In the genomic region with DNA sequence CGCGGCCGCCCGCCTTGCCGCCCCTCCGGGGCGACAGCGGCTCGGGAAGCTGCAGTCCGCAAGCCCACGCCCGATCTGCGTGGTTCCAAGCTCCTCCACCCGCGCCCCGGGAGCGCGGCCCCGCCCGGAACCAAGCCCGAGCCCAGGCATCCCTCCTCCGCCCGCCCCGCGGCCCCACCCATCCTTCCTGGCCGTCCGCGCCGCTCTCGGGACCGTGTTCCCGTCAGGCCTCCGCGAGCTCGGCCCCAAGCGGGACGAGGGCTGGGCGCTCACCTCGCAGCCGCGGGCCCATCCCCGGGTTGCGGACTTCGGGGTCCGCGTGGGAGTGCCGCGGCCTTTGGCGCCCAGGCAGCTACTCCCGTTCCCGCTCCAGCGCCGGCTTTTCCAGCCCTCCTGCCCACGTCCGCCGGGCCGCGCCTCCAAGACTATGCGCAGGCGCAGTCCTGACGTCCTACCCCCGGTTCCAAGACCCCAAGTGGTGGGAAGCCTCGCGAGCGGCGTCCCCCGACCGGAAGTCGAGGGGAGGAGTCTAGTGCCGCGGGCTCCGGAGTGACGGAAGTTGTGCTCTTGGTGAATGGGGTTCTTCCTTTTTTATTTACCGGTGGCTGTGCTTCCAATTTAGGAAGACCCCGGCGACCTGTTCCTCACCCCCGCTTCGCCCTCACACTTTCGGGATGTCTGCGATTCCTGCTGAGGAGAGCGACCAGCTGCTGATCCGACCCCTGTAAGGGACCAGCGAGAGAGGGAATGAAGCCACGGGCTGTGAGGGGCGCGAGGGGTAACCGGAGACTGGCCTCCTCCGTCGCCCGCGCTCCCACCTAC, we compare ENCODE assay signal across 1 cellular context.
TF ChIP-seq lines count a peak whose summit lies in the region.

Gene CPSF3, plus strand, starts transcription at position 555 of the 822 bp plus-strand sequence. Its CDS starts 120 bp downstream, at position 675.
Gene ITGB1BP1, minus strand, starts transcription at position 429 of the 822 bp plus-strand sequence. CDS start 4,831 bp downstream, outside the sequence.

TF ChIP-seq in HepG2, 621 proteins besides CTCF, POLR2A, EP300 and RAD21 (continued from another document and continues in another):
- peak; percentile 64; the same call in 1 of the 2 replicates for TF ChIP-seq ZNF143 (CRISPR knock-in tag; IDR thresholded peaks at IDR 0.05)
- peak; percentile 58; the same call in 1 of the 2 replicates for TF ChIP-seq ZNF3 (CRISPR knock-in tag; IDR thresholded peaks at IDR 0.05)
- TF ChIP-seq ZNF451 (CRISPR knock-in tag; IDR thresholded peaks at IDR 0.05) = peak; percentile 71; the same call in 1 of the 2 replicates
- peak; percentile 82; the same call in 1 of the 2 replicates for TF ChIP-seq DNMT1 (CRISPR knock-in tag; IDR thresholded peaks at IDR 0.05)
- TF ChIP-seq SUZ12 (IDR thresholded peaks at IDR 0.05; ENCODE audit: low read depth, low read length) = no peak
- peak; percentile 69; the same call in 1 of the 2 replicates for TF ChIP-seq HOXA5 (CRISPR knock-in tag; IDR thresholded peaks at IDR 0.05)
- no peak for TF ChIP-seq SCMH1 (CRISPR knock-in tag; IDR thresholded peaks at IDR 0.05; ENCODE audit: borderline replicate concordance)
- no peak for TF ChIP-seq SNAPC2 (CRISPR knock-in tag; IDR thresholded peaks at IDR 0.05)
- TF ChIP-seq ZNF556 (CRISPR knock-in tag; IDR thresholded peaks at IDR 0.05; ENCODE audit: borderline replicate concordance) = peak; percentile 79; the same call in 1 of the 2 replicates
- peak; percentile 94 for TF ChIP-seq MYC (CRISPR knock-in tag; IDR thresholded peaks at IDR 0.05; ENCODE audit: borderline replicate concordance)
- TF ChIP-seq REL (CRISPR knock-in tag; conservative IDR thresholded peaks at IDR 0.05) = peak; percentile 88; the same call in 1 of the 2 replicates
- TF ChIP-seq MATR3 (CRISPR knock-in tag; IDR thresholded peaks at IDR 0.05) = no peak
- peak; percentile 89 for TF ChIP-seq ERF (CRISPR knock-in tag; IDR thresholded peaks at IDR 0.05)
- no peak for TF ChIP-seq ZBTB8A (CRISPR knock-in tag; IDR thresholded peaks at IDR 0.05; ENCODE audit: borderline replicate concordance, low read depth)
- peak; percentile 70; the same call in 1 of the 2 replicates for TF ChIP-seq MIER3 (CRISPR knock-in tag; IDR thresholded peaks at IDR 0.05; ENCODE audit: borderline replicate concordance)
- TF ChIP-seq SMYD3 (CRISPR knock-in tag; IDR thresholded peaks at IDR 0.05) = no peak
- TF ChIP-seq MAFF (IDR thresholded peaks at IDR 0.05; ENCODE audit: low read depth, low read length) = no peak
- TF ChIP-seq, protein P1, sequence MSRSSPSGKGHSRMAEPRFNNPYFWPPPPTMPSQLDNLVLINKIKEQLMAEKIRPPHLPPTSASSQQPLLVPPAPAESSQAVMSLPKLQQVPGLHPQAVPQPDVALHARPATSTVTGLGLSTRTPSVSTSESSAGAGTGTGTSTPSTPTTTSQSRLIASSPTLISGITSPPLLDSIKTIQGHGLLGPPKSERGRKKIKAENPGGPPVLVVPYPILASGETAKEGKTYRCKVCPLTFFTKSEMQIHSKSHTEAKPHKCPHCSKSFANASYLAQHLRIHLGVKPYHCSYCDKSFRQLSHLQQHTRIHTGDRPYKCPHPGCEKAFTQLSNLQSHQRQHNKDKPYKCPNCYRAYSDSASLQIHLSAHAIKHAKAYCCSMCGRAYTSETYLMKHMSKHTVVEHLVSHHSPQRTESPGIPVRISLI (CRISPR knock-in tag; IDR thresholded peaks at IDR 0.05; ENCODE audit: borderline replicate concordance) = peak; percentile 53; the same call in 1 of the 2 replicates
- no peak; the same call in 1 of the 2 replicates for TF ChIP-seq ZNF580 (CRISPR knock-in tag; IDR thresholded peaks at IDR 0.05; ENCODE audit: borderline replicate concordance, low read depth)
- TF ChIP-seq IKZF4 (CRISPR knock-in tag; IDR thresholded peaks at IDR 0.05; ENCODE audit: borderline replicate concordance, low read depth, not compliant biosample characterization) = peak; percentile 90
- peak; percentile 91 for TF ChIP-seq CREB3 (CRISPR knock-in tag; IDR thresholded peaks at IDR 0.05)
- no peak for TF ChIP-seq SNAPC5 (CRISPR knock-in tag; IDR thresholded peaks at IDR 0.05; ENCODE audit: borderline replicate concordance)
- peak; percentile 97 for TF ChIP-seq SPEN (CRISPR knock-in tag; IDR thresholded peaks at IDR 0.05; ENCODE audit: low read depth)
- peak; percentile 91 for TF ChIP-seq THAP11 (CRISPR knock-in tag; IDR thresholded peaks at IDR 0.05)
- peak; percentile 55 for TF ChIP-seq CCAR2 (optimal IDR thresholded peaks at IDR 0.05; ENCODE audit: low read depth, low read length)
- no peak for TF ChIP-seq ZNF432 (CRISPR knock-in tag; IDR thresholded peaks at IDR 0.05; ENCODE audit: borderline replicate concordance)
- TF ChIP-seq ZNF234 (CRISPR knock-in tag; conservative IDR thresholded peaks at IDR 0.05) = peak; percentile 92
- peak; percentile 71 for TF ChIP-seq ZBTB3 (CRISPR knock-in tag; IDR thresholded peaks at IDR 0.05; ENCODE audit: borderline replicate concordance, low read depth)
- TF ChIP-seq SRF (IDR thresholded peaks at IDR 0.05; ENCODE audit: low read depth, low read length) = no peak
- peak; percentile 72 for TF ChIP-seq ZBTB38 (CRISPR knock-in tag; IDR thresholded peaks at IDR 0.05)
- TF ChIP-seq NFE2 (CRISPR knock-in tag; IDR thresholded peaks at IDR 0.05) = no peak
- TF ChIP-seq, protein P2, sequence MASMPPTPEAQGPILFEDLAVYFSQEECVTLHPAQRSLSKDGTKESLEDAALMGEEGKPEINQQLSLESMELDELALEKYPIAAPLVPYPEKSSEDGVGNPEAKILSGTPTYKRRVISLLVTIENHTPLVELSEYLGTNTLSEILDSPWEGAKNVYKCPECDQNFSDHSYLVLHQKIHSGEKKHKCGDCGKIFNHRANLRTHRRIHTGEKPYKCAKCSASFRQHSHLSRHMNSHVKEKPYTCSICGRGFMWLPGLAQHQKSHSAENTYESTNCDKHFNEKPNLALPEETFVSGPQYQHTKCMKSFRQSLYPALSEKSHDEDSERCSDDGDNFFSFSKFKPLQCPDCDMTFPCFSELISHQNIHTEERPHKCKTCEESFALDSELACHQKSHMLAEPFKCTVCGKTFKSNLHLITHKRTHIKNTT (CRISPR knock-in tag; IDR thresholded peaks at IDR 0.05) = no peak
- no peak for TF ChIP-seq MLXIP (CRISPR knock-in tag; IDR thresholded peaks at IDR 0.05; ENCODE audit: borderline replicate concordance)
- TF ChIP-seq KAT8 (CRISPR knock-in tag; IDR thresholded peaks at IDR 0.05) = peak; percentile 93
- TF ChIP-seq MAF1 (CRISPR knock-in tag; IDR thresholded peaks at IDR 0.05; ENCODE audit: borderline replicate concordance) = peak; percentile 43; the same call in 1 of the 2 replicates
- peak; percentile 92; the same call in 1 of the 2 replicates for TF ChIP-seq ZBTB25 (CRISPR knock-in tag; IDR thresholded peaks at IDR 0.05)
- TF ChIP-seq, protein P3, sequence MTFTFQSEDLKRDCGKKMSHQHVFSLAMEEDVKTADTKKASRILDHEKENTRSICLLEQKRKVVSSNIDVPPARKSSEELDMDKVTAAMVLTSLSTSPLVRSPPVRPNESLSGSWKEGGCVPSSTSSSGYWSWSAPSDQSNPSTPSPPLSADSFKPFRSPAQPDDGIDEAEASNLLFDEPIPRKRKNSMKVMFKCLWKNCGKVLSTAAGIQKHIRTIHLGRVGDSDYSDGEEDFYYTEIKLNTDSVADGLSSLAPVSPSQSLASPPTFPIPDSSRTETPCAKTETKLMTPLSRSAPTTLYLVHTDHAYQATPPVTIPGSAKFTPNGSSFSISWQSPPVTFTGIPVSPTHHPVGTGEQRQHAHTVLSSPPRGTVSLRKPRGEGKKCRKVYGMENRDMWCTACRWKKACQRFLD (CRISPR knock-in tag; IDR thresholded peaks at IDR 0.05; ENCODE audit: borderline replicate concordance) = no peak; the same call in 1 of the 2 replicates
- no peak for TF ChIP-seq SMC3 (IDR thresholded peaks at IDR 0.05; ENCODE audit: low read length)
- TF ChIP-seq, protein P4, sequence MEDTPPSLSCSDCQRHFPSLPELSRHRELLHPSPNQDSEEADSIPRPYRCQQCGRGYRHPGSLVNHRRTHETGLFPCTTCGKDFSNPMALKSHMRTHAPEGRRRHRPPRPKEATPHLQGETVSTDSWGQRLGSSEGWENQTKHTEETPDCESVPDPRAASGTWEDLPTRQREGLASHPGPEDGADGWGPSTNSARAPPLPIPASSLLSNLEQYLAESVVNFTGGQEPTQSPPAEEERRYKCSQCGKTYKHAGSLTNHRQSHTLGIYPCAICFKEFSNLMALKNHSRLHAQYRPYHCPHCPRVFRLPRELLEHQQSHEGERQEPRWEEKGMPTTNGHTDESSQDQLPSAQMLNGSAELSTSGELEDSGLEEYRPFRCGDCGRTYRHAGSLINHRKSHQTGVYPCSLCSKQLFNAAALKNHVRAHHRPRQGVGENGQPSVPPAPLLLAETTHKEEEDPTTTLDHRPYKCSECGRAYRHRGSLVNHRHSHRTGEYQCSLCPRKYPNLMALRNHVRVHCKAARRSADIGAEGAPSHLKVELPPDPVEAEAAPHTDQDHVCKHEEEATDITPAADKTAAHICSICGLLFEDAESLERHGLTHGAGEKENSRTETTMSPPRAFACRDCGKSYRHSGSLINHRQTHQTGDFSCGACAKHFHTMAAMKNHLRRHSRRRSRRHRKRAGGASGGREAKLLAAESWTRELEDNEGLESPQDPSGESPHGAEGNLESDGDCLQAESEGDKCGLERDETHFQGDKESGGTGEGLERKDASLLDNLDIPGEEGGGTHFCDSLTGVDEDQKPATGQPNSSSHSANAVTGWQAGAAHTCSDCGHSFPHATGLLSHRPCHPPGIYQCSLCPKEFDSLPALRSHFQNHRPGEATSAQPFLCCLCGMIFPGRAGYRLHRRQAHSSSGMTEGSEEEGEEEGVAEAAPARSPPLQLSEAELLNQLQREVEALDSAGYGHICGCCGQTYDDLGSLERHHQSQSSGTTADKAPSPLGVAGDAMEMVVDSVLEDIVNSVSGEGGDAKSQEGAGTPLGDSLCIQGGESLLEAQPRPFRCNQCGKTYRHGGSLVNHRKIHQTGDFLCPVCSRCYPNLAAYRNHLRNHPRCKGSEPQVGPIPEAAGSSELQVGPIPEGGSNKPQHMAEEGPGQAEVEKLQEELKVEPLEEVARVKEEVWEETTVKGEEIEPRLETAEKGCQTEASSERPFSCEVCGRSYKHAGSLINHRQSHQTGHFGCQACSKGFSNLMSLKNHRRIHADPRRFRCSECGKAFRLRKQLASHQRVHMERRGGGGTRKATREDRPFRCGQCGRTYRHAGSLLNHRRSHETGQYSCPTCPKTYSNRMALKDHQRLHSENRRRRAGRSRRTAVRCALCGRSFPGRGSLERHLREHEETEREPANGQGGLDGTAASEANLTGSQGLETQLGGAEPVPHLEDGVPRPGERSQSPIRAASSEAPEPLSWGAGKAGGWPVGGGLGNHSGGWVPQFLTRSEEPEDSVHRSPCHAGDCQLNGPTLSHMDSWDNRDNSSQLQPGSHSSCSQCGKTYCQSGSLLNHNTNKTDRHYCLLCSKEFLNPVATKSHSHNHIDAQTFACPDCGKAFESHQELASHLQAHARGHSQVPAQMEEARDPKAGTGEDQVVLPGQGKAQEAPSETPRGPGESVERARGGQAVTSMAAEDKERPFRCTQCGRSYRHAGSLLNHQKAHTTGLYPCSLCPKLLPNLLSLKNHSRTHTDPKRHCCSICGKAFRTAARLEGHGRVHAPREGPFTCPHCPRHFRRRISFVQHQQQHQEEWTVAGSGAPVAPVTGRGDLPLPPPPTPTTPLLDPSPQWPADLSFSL (CRISPR knock-in tag; IDR thresholded peaks at IDR 0.05) = no peak; the same call in 1 of the 2 replicates
- no peak for TF ChIP-seq HMGA1 (CRISPR knock-in tag; conservative IDR thresholded peaks at IDR 0.05)
- peak; percentile 68 for TF ChIP-seq ZNF567 (CRISPR knock-in tag; IDR thresholded peaks at IDR 0.05; ENCODE audit: borderline replicate concordance)
- TF ChIP-seq RFXANK (CRISPR knock-in tag; IDR thresholded peaks at IDR 0.05) = no peak; the same call in 1 of the 2 replicates
- TF ChIP-seq NAIF1 (CRISPR knock-in tag; IDR thresholded peaks at IDR 0.05; ENCODE audit: borderline replicate concordance) = peak; percentile 79; the same call in 1 of the 2 replicates
